Comparison of ENCODE assay signal across 12 cellular contexts in genomic region chr4:140806175-140806574, GRCh38. TPM values are rescaled to one million over a fixed set of nuclear protein-coding genes. Genes with fewer than 3 reads are reported as not detected.
DNase-seq lines count a peak whose midpoint lies in the region; ATAC-seq and TF ChIP-seq lines count a peak whose summit lies in the region.
"Had no signal": no experiment of that assay in that cellular context is flagged by ENCODE, and none has a peak within 500 bp of the region (broad histone marks: within the 10 kb centered on the region; RNA-seq: fewer than 3 reads in every experiment).

No MANE protein-coding gene starts in this region.

- ATAC-seq in GM19455 (IDR thresholded peaks at IDR 0.05; ENCODE audit: unreplicated experiment): peak; percentile 70
- ATAC-seq in HG02885 (IDR thresholded peaks at IDR 0.05; ENCODE audit: poor library complexity, unreplicated experiment): peak; percentile 71
- ATAC-seq in right cardiac atrium: no peak
- ATAC-seq in body of pancreas: no peak

- H3K27me3 Mint-ChIP-seq in IgD-negative memory B cell: no peaks in the 10 kb centered on the region

- H3K4me3 ChIP-seq in GM12864 (ENCODE audit: low read depth, low read length) (no peak overlapping the region), right cardiac atrium (ENCODE audit: low read length) (no peak overlapping the region), body of pancreas (no peak overlapping the region)
- H3K4me3 ChIP-seq: colonic mucosa had no signal

- peak overlapping the region; percentile 88 to 97 (median 96) for H3K27ac Mint-ChIP-seq in IgD-negative memory B cell

- no peaks in the 10 kb centered on the region for H3K9me3 ChIP-seq in right cardiac atrium (ENCODE audit: control insufficient read depth, low read length)
- no peaks in the 10 kb centered on the region for H3K9me3 ChIP-seq in body of pancreas
- H3K9me3 ChIP-seq: colonic mucosa had no signal

- peaks cover 66 to 73% (median 68%) of the 10 kb centered on the region in 3 donors for H3K4me1 Mint-ChIP-seq in IgD-negative memory B cell

- H3K36me3 Mint-ChIP-seq in IgD-negative memory B cell: peaks cover 3% of the 10 kb centered on the region

- H3K27ac ChIP-seq in right cardiac atrium (ENCODE audit: low read length) (no peak overlapping the region), body of pancreas (no peak overlapping the region)
- H3K27ac ChIP-seq: colonic mucosa, VCaP had no signal

- TF ChIP-seq POLR2A in body of pancreas (IDR thresholded peaks at IDR 0.05): no peak

- H3K27me3 ChIP-seq in right cardiac atrium (ENCODE audit: control insufficient read depth, insufficient read depth) (no peaks in the 10 kb centered on the region), body of pancreas (no peaks in the 10 kb centered on the region)
- H3K27me3 ChIP-seq: colonic mucosa had no signal

- intact Hi-C loops in right cardiac atrium (cut with DNase I): no loop called here
- intact Hi-C loops in body of pancreas (cut with DNase I): no loop called here

- peak overlapping the region in 3 of 4 donors; percentile 35 to 67 (median 62) for H3K4me3 Mint-ChIP-seq in IgD-negative memory B cell

- 91% methylated on average over 4 of the region's 4 CpGs for WGBS in right cardiac atrium
- WGBS in body of pancreas, 2 donors: 83 to 92% methylated on average over 4 of the region's 4 CpGs

- H3K4me1 ChIP-seq in right cardiac atrium (ENCODE audit: control insufficient read depth, insufficient read depth, low read length): no peaks in the 10 kb centered on the region
- H3K4me1 ChIP-seq in body of pancreas: no peaks in the 10 kb centered on the region
- H3K4me1 ChIP-seq: colonic mucosa had no signal

- H3K9me3 Mint-ChIP-seq in IgD-negative memory B cell: peaks cover 1 to 4% (median 4%) of the 10 kb centered on the region in 3 donors

- DNase-seq in GM12864 (ENCODE audit: low read depth) (peak; percentile 65), right cardiac atrium (no peak), body of pancreas (no peak), RKO (ENCODE audit: low spot score) (no peak)
- no peak for DNase-seq in stimulated activated CD4-positive, alpha-beta T cell treated with anti-CD3 and anti-CD28 coated beads, Interleukin-2, amount 100 ng/mL, for 24 hours
- DNase-seq: activated effector memory CD4-positive, alpha-beta T cell treated with anti-CD3 and anti-CD28 coated beads, Interleukin-2, amount 50 U/mL, for 16 hours; colonic mucosa; mesendoderm had no signal

- H3K36me3 ChIP-seq in body of pancreas (replicated peaks in 1 of 2; ENCODE audit: insufficient read depth in 1 of 2, low read depth in 2 of 2): peaks cover 0 to 5% of the 10 kb centered on the region in 2 donors
- H3K36me3 ChIP-seq: colonic mucosa had no signal

- TF ChIP-seq CTCF in GM12864 (IDR thresholded peaks at IDR 0.05; ENCODE audit: low read depth, low read length, missing control alignments): no peak
- no peak for TF ChIP-seq CTCF in body of pancreas (IDR thresholded peaks at IDR 0.05)

RNA-seq across cellular contexts. Expression of gene TBC1D9, which starts 50.0 kb away (rescaled TPM):
- polyA plus RNA-seq in IgD-negative memory B cell (59.4 TPM), right cardiac atrium (5.1 TPM)
- total RNA-seq in right cardiac atrium (10 to 100 TPM; 10.2 to 13.6 (median 12.7) TPM), body of pancreas (10 to 100 TPM; 11.2 to 13.5 TPM)

Comparison
In these comparisons a context has a peak if more than half of its experiments do, and no peak if none do; other contexts are left out.
1. ATAC-seq: peak in GM19455 (single experiment) and HG02885 (single experiment); none in right cardiac atrium (0 of 2) and body of pancreas (single experiment).